Comparison of ENCODE assay signal across 29 cellular contexts in the genomic region with DNA sequence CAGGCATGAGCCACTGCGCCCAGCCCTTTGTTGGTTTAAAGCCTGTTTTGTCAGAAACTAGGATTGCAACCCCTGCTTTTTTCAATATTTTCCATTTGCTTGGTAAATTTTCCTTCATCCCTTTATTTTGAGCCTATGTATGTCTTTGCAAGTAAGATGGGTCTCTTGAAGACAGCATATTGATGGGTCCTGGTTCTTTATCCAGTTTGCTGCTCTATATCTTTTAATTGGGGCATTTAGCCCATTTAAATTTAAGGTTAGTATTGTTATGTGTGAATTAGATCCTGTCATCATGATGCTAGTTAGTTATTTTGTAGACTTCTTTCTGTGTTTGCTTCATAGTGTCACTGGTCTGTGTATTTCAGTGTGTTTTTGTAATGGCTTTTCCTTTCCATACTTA.
"Had no signal": no experiment of that assay in that cellular context is flagged by ENCODE, and none has a peak within 500 bp of the region (broad histone marks: within the 10 kb centered on the region; RNA-seq: fewer than 3 reads in every experiment).

No MANE protein-coding gene starts in this region.

- H3K9me3 ChIP-seq: adrenal gland, body of pancreas had no signal

- H3K4me3 ChIP-seq: adrenal gland, ascending aorta, body of pancreas, breast epithelium, cardiac muscle cell had no signal

- H3K27ac ChIP-seq: adrenal gland, ascending aorta, body of pancreas, brain microvascular endothelial cell, breast epithelium, cardiac muscle cell had no signal

- DNase-seq: activated effector memory CD4-positive, alpha-beta T cell treated with anti-CD3 and anti-CD28 coated beads, Interleukin-2, amount 50 U/mL, for 16 hours; activated effector memory CD4-positive, alpha-beta T cell treated with Interleukin-2 at 50 U/mL for 16 hours; activated gamma-delta T cell; activated gamma-delta T cell treated with Interleukin-2 at 50 U/mL for 16 hours; activated naive CD4-positive, alpha-beta T cell; activated naive CD4-positive, alpha-beta T cell treated with anti-CD3 and anti-CD28 coated beads for 36 hours; activated naive CD4-positive, alpha-beta T cell treated with anti-CD3 and anti-CD28 coated beads, Interleukin-2, amount 10 ng/mL, durations not matched to agents 7 days and 5 days; activated naive CD4-positive, alpha-beta T cell treated with anti-CD3 and anti-CD28 coated beads, Interleukin-2, amount 50 U/mL, for 16 hours; activated naive CD4-positive, alpha-beta T cell treated with Interleukin-2 at 50 U/mL for 16 hours; activated naive CD8-positive, alpha-beta T cell treated with anti-CD3 and anti-CD28 coated beads for 36 hours; activated naive CD8-positive, alpha-beta T cell treated with anti-CD3 and anti-CD28 coated beads, Interleukin-2, amount 10 ng/mL, durations not matched to agents 7 days and 5 days; activated naive CD8-positive, alpha-beta T cell treated with anti-CD3 and anti-CD28 coated beads, Interleukin-2, amount 50 U/mL, for 24 hours; activated T-cell treated with anti-CD3 and anti-CD28 coated beads, Interleukin-2, amount 50 U/mL, for 24 hours; activated T-cell treated with anti-CD3 and anti-CD28 coated beads, Interleukin-2, amount 50 U/mL, for 4 hours; activated T-cell treated with anti-CD3 and anti-CD28 coated beads, Interleukin-2, amount 50 U/mL, for 48 hours; activated T-cell treated with anti-CD3 and anti-CD28 coated beads, Interleukin-2, amount 50 U/mL, for 72 hours; adrenal gland; amniotic stem cell; amygdala; anterior cingulate cortex; aorta; body of pancreas; brain microvascular endothelial cell; caudate nucleus; central memory CD4-positive, alpha-beta T cell; cerebellar nuclear complex had no signal

- H3K36me3 ChIP-seq: adrenal gland, ascending aorta, brain microvascular endothelial cell, breast epithelium, cardiac muscle cell had no signal

- H3K4me1 ChIP-seq: adrenal gland, ascending aorta, body of pancreas, breast epithelium had no signal
